17 cellular contexts compared by ENCODE assay signal in the genomic region with DNA sequence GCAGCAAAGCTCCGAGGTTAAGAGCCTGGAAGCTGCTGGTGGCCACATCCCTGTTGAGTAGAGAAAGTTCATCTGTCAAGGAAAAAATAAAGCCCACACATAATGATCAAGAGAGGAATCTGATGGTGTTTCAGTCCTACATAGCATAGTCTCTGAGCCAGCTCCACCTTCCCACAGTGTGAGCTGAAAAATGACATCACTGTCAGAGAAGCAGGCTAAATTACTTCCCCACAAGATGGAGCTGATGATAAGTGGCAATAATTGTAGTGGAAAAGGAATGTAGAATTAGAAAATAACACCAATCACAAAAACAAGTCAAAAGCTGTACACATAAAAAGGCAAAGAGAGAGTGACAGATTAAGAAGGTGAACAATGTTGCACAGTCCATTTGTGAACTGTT.
A peak's percentile ranks its signal among the peaks of the same experiment; 100 is the strongest.
DNase-seq lines count a peak whose midpoint lies in the region; ATAC-seq, FAIRE-seq and TF ChIP-seq lines count a peak whose summit lies in the region.
"Had no signal": no experiment of that assay in that cellular context is flagged by ENCODE, and none has a peak within 500 bp of the region (broad histone marks: within the 10 kb centered on the region; RNA-seq: fewer than 3 reads in every experiment).

No MANE protein-coding gene starts in this region.

- 44% methylated on average over 1 of the region's 1 CpG for WGBS in K562 (ENCODE audit: insufficient coverage, low coverage, missing lambda C conversion rate)
- no CpG with 5 or more reads among the region's 1 CpG for WGBS in mesendoderm (ENCODE audit: extremely low coverage, insufficient coverage, low lambda C conversion rate)

- H4K8ac ChIP-seq in mesendoderm (ENCODE audit: low read depth, low read length) = no peak overlapping the region

- no peak overlapping the region for H3K23ac ChIP-seq in mesendoderm (ENCODE audit: low read length)

- H3K27ac ChIP-seq in DND-41 (ENCODE audit: low read length) = no peak overlapping the region
- H3K27ac ChIP-seq in K562 (ENCODE audit: extremely low read depth, low read depth, low read length) = no peak overlapping the region
- H3K27ac ChIP-seq in mesendoderm (ENCODE audit: low read depth, low read length) = no peak overlapping the region
- H3K27ac ChIP-seq: heart left ventricle had no signal

- POLR2A ChIA-PET in K562 (lab: Yijun Ruan, JAX) = no interaction called here

- DNase-seq in DND-41 (no peak), K562 (ENCODE audit: extremely low read depth in 1 of 4, low spot score in 3 of 4) (peak in 2 of 4 experiments; percentile 28 to 35), mesendoderm (peak; percentile 41), H7 (no peak), Kasumi-1 (lab: John Stamatoyannopoulos, UW) (no peak)
- no peak for DNase-seq in activated CD8-positive, alpha-beta memory T cell treated with anti-CD3 and anti-CD28 coated beads for 24 hours
- DNase-seq: activated CD4-positive, alpha-beta T cell treated with anti-CD3 and anti-CD28 coated beads, Interleukin-2, amount 50 U/mL, for 48 hours; activated naive CD8-positive, alpha-beta T cell treated with anti-CD3 and anti-CD28 coated beads, Interleukin-2, amount 50 U/mL, for 24 hours; activated T-cell treated with anti-CD3 and anti-CD28 coated beads, Interleukin-2, amount 50 U/mL, for 72 hours; CD4-positive, alpha-beta T cell; heart left ventricle; kidney; MG63; NCI-H2171 treated with DMSO at 0.1 percent for 48 hours had no signal

- no peak overlapping the region for H4K5ac ChIP-seq in mesendoderm (ENCODE audit: low read length)

- H3K4me1 ChIP-seq in DND-41 (ENCODE audit: insufficient read depth, low read length) (no peaks in the 10 kb centered on the region), K562 (replicated peaks in 1 of 2; ENCODE audit: control insufficient read depth in 2 of 2, insufficient read depth in 2 of 2, low read length in 2 of 2) (peaks cover 3 to 10% of the 10 kb centered on the region in 2 experiments; a peak in 4 of 5 replicates), mesendoderm (ENCODE audit: control insufficient read depth, low read depth, low read length) (no peaks in the 10 kb centered on the region)

- TF ChIP-seq CTCF in DND-41 (IDR thresholded peaks at IDR 0.05; ENCODE audit: borderline replicate concordance, extremely low read depth, low read length, poor library complexity, severe bottlenecking) (peak; percentile 20), K562 (IDR thresholded peaks at IDR 0.05 in 2 of 3, conservative IDR thresholded peaks at IDR 0.05 in 1 of 3; ENCODE audit: insufficient read depth in 2 of 3, low read depth in 1 of 3, low read length in 3 of 3) (no peak; a peak in 1 of 6 replicates)

- H2AFZ ChIP-seq in DND-41 (ENCODE audit: low read depth, low read length) (no peak overlapping the region), K562 (ENCODE audit: low read depth, low read length) (0 out of 2 replicates have a peak overlapping the region, but pooled peaks have one; percentile 36)

- TF ChIP-seq POLR2A in K562 (conservative IDR thresholded peaks at IDR 0.05) = no peak

- H3K79me1 ChIP-seq in mesendoderm (ENCODE audit: low read length) = no peaks in the 10 kb centered on the region

- no peaks in the 10 kb centered on the region for H3K27me3 ChIP-seq in DND-41 (ENCODE audit: insufficient read depth, low read length, poor library complexity)
- no peaks in the 10 kb centered on the region for H3K27me3 ChIP-seq in K562 (ENCODE audit: control insufficient read depth in 2 of 2, insufficient read depth in 2 of 2, low read length in 2 of 2)
- no peaks in the 10 kb centered on the region for H3K27me3 ChIP-seq in mesendoderm (ENCODE audit: insufficient read depth, low read length, poor library complexity)
- H3K27me3 ChIP-seq in H7 (ENCODE audit: control insufficient read depth, insufficient read depth, low read length) = no peaks in the 10 kb centered on the region
- H3K27me3 ChIP-seq: heart left ventricle, MG63 had no signal

- intact Hi-C loops in K562 (cut with micrococcal nuclease) = loop anchor here (10.0 kb wide), 1 partner anchor 1272 kb away; no protein-coding TSS in a partner anchor

- H3K4me2 ChIP-seq in DND-41 (ENCODE audit: insufficient read depth, low read length) = no peak overlapping the region
- H3K4me2 ChIP-seq in K562 (ENCODE audit: insufficient read depth, low read length) = no peak overlapping the region
- H3K4me2 ChIP-seq in mesendoderm (ENCODE audit: low read length) = no peak overlapping the region

- ATAC-seq in DND-41 (ENCODE audit: insufficient read depth, low read depth) = no peak
- peak; percentile 74 for ATAC-seq in K562
- ATAC-seq in GM21367 (IDR thresholded peaks at IDR 0.05; ENCODE audit: unreplicated experiment) = no peak
- ATAC-seq: activated naive CD8-positive, alpha-beta T cell treated with anti-CD3 and anti-CD28 coated beads, Interleukin-2, amount 50 U/mL, for 24 hours; activated T-cell treated with anti-CD3 and anti-CD28 coated beads, Interleukin-2, amount 50 U/mL, for 72 hours; heart left ventricle had no signal

- FAIRE-seq in K562 (lab: Jason Lieb, UNC) = peak; percentile 37
- FAIRE-seq: GM12891, kidney had no signal

- H4K20me1 ChIP-seq in DND-41 (ENCODE audit: insufficient read depth, low read length) = no peaks in the 10 kb centered on the region
- H4K20me1 ChIP-seq in K562 (replicated peaks; ENCODE audit: control insufficient read depth, insufficient read depth, low read length) = no peaks in the 10 kb centered on the region

- no peaks in the 10 kb centered on the region for H3K79me2 ChIP-seq in DND-41 (ENCODE audit: insufficient read depth, low read length)
- H3K79me2 ChIP-seq in K562 (ENCODE audit: control insufficient read depth, insufficient read depth, low read length) = no peaks in the 10 kb centered on the region
- no peaks in the 10 kb centered on the region for H3K79me2 ChIP-seq in mesendoderm (ENCODE audit: control insufficient read depth, insufficient read depth, low read length)

- H3K36me3 ChIP-seq in DND-41 (ENCODE audit: insufficient read depth, low read length) = no peaks in the 10 kb centered on the region
- no peaks in the 10 kb centered on the region for H3K36me3 ChIP-seq in K562 (ENCODE audit: control insufficient read depth, insufficient read depth, low read length)
- no peaks in the 10 kb centered on the region for H3K36me3 ChIP-seq in mesendoderm (ENCODE audit: control insufficient read depth, insufficient read depth, low read length)
- no peaks in the 10 kb centered on the region for H3K36me3 ChIP-seq in H7 (replicated peaks; ENCODE audit: control insufficient read depth, insufficient read depth, low read length)
- H3K36me3 ChIP-seq: heart left ventricle, MG63 had no signal

- H2BK120ac ChIP-seq in mesendoderm (ENCODE audit: low read depth, low read length) = no peak overlapping the region

- H3K9ac ChIP-seq in DND-41 (ENCODE audit: low read depth, low read length) (no peak overlapping the region), K562 (ENCODE audit: insufficient read depth in 1 of 2, low read depth in 2 of 2, low read length in 2 of 2) (no peak overlapping the region), mesendoderm (ENCODE audit: low read length) (no peak overlapping the region)

- H3K56ac ChIP-seq in mesendoderm (ENCODE audit: low read length) = no peak overlapping the region

- peak; percentile 15; the same call in 1 of the 2 replicates for TF ChIP-seq RAD21 in Ishikawa (IDR thresholded peaks at IDR 0.05; ENCODE audit: low read depth)
- TF ChIP-seq RAD21 in K562 (CRISPR knock-in tag; conservative IDR thresholded peaks at IDR 0.05 in 1 of 2, IDR thresholded peaks at IDR 0.05 in 1 of 2) = peak; percentile 31 to 52; a peak in 3 of 4 replicates

- H3K4ac ChIP-seq in mesendoderm (ENCODE audit: low read depth, low read length) = no peak overlapping the region

- CTCF ChIA-PET in K562 (lab: Yijun Ruan, JAX; ENCODE audit: low intra/inter-chr PET ratio) = interaction anchor here (0.6 to 2.1 kb wide), 3 partner anchors 10 to 473 kb away, joined by 3 to 13 read pairs (median 4); no protein-coding TSS in a partner anchor

- TF ChIP-seq EP300 in Ishikawa (IDR thresholded peaks at IDR 0.05; ENCODE audit: borderline replicate concordance) (no peak), K562 (IDR thresholded peaks at IDR 0.05; ENCODE audit: low read length) (no peak)

- H3K4me3 ChIP-seq in DND-41 (ENCODE audit: low read depth in 1 of 2, low read length in 2 of 2) (no peak overlapping the region), K562 (no peak overlapping the region), mesendoderm (ENCODE audit: low read length) (no peak overlapping the region), H7 (ENCODE audit: insufficient read depth, low read depth, low read length) (no peak overlapping the region)
- H3K4me3 ChIP-seq: heart left ventricle, MG63 had no signal

- no peak overlapping the region for H2BK5ac ChIP-seq in mesendoderm (ENCODE audit: low read length)

- H2BK15ac ChIP-seq in mesendoderm (replicated peaks; ENCODE audit: low read depth) = no peak overlapping the region

- H3K9me1 ChIP-seq in K562 (ENCODE audit: control insufficient read depth, insufficient read depth, low read length) = no peaks in the 10 kb centered on the region

- no peak overlapping the region for H3K18ac ChIP-seq in mesendoderm (ENCODE audit: low read length)

- BruUV-seq in K562 (replicated peaks; lab: Mats Ljungman, UMichigan) = no TSS peak

- no peak overlapping the region for H2AK5ac ChIP-seq in mesendoderm (ENCODE audit: low read length)

- H3K9me3 ChIP-seq in DND-41 (ENCODE audit: insufficient read depth, low read length, severe bottlenecking) (no peaks in the 10 kb centered on the region), K562 (replicated peaks; ENCODE audit: control insufficient read depth, insufficient read depth, low read depth, low read length) (no peaks in the 10 kb centered on the region)
- H3K9me3 ChIP-seq: MG63 had no signal

- in situ Hi-C loops in K562 (cut with MboI) = loop anchor here (10.0 to 25.0 kb wide), 2 partner anchors 932 to 1265 kb away; no protein-coding TSS in a partner anchor

TF ChIP-seq in K562, 482 proteins besides CTCF, POLR2A, EP300 and RAD21 (continues in another document):
- TF ChIP-seq, protein P1, sequence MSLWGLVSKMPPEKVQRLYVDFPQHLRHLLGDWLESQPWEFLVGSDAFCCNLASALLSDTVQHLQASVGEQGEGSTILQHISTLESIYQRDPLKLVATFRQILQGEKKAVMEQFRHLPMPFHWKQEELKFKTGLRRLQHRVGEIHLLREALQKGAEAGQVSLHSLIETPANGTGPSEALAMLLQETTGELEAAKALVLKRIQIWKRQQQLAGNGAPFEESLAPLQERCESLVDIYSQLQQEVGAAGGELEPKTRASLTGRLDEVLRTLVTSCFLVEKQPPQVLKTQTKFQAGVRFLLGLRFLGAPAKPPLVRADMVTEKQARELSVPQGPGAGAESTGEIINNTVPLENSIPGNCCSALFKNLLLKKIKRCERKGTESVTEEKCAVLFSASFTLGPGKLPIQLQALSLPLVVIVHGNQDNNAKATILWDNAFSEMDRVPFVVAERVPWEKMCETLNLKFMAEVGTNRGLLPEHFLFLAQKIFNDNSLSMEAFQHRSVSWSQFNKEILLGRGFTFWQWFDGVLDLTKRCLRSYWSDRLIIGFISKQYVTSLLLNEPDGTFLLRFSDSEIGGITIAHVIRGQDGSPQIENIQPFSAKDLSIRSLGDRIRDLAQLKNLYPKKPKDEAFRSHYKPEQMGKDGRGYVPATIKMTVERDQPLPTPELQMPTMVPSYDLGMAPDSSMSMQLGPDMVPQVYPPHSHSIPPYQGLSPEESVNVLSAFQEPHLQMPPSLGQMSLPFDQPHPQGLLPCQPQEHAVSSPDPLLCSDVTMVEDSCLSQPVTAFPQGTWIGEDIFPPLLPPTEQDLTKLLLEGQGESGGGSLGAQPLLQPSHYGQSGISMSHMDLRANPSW (CRISPR knock-in tag; IDR thresholded peaks at IDR 0.05) = no peak
